10 cellular contexts compared by ENCODE assay signal in genomic region chr7:910441-910861, GRCh38. TPM values are rescaled to one million over a fixed set of nuclear protein-coding genes. Genes with fewer than 3 reads are reported as not detected.
DNase-seq lines count a peak whose midpoint lies in the region; ATAC-seq, FAIRE-seq and TF ChIP-seq lines count a peak whose summit lies in the region.
"Had no signal": no experiment of that assay in that cellular context is flagged by ENCODE, and none has a peak within 500 bp of the region (broad histone marks: within the 10 kb centered on the region; RNA-seq: fewer than 3 reads in every experiment).

No MANE protein-coding gene starts in this region.

- H3K9me3 Mint-ChIP-seq in activated CD4-positive, alpha-beta T cell treated with anti-CD3 and anti-CD28 coated beads, Interleukin-2, amount 10 ng/mL, durations not matched to agents 24 days and 14 days, result no peaks in the 10 kb centered on the region
- no peaks in the 10 kb centered on the region for H3K9me3 Mint-ChIP-seq in activated CD4-positive, alpha-beta T cell treated with anti-CD3 and anti-CD28 coated beads, Interleukin-2, amount 10 ng/mL, durations not matched to agents 7 days and 5 days
- H3K9me3 Mint-ChIP-seq in T-cell (no peaks in the 10 kb centered on the region), HFFc6 (no peaks in the 10 kb centered on the region)

- no peak for TF ChIP-seq RAD21 in H1 (IDR thresholded peaks at IDR 0.05 in 1 of 2, conservative IDR thresholded peaks at IDR 0.05 in 1 of 2; ENCODE audit: low read depth in 2 of 2, low read length in 2 of 2)

- H3K36me3 Mint-ChIP-seq in activated CD4-positive, alpha-beta T cell treated with anti-CD3 and anti-CD28 coated beads, Interleukin-2, amount 10 ng/mL, durations not matched to agents 24 days and 14 days (ENCODE audit: low read depth), result peaks cover 2% of the 10 kb centered on the region
- H3K36me3 Mint-ChIP-seq in activated CD4-positive, alpha-beta T cell treated with anti-CD3 and anti-CD28 coated beads, Interleukin-2, amount 10 ng/mL, durations not matched to agents 7 days and 5 days (ENCODE audit: low read depth), result no peaks in the 10 kb centered on the region
- H3K36me3 Mint-ChIP-seq in T-cell (no peaks in the 10 kb centered on the region), HFFc6 (ENCODE audit: low read depth) (no peaks in the 10 kb centered on the region)

- no peak overlapping the region for H2BK120ac ChIP-seq in H1 (replicated peaks; ENCODE audit: low read depth, low read length)

- no peak for DNase-seq in activated CD4-positive, alpha-beta T cell treated with anti-CD3 and anti-CD28 coated beads, Interleukin-2, amount 10 ng/mL, durations not matched to agents 24 days and 14 days
- DNase-seq in activated CD4-positive, alpha-beta T cell treated with anti-CD3 and anti-CD28 coated beads, Interleukin-2, amount 10 ng/mL, durations not matched to agents 7 days and 5 days, result no peak
- no peak for DNase-seq in T-cell
- no peak for DNase-seq in H1 (ENCODE audit: low read depth in 1 of 2, low spot score in 2 of 2)
- DNase-seq in substantia nigra (lab: John Stamatoyannopoulos, UW), result peak in 1 of 49 donors; percentile 47
- no peak for DNase-seq in DMS 273 (lab: John Stamatoyannopoulos, UW; ENCODE audit: unreplicated experiment)
- no peak for DNase-seq in NCI-H2227 (lab: John Stamatoyannopoulos, UW; ENCODE audit: unreplicated experiment)
- no peak for DNase-seq in HFFc6
- DNase-seq: effector CD8-positive, alpha-beta T cell had no signal

- H3K27me3 ChIP-seq in H1 (replicated peaks in 1 of 4; ENCODE audit: control insufficient read depth in 3 of 4, extremely low read depth in 1 of 4, insufficient read depth in 3 of 4, low read length in 3 of 4), result peaks cover 0 to 8% (median 7%) of the 10 kb centered on the region in 4 experiments; a peak in 4 of 7 replicates

- no peaks in the 10 kb centered on the region for H3K9me3 ChIP-seq in H1 (ENCODE audit: insufficient read depth in 2 of 2, low read depth in 1 of 2, low read length in 1 of 2)

- peak overlapping the region; percentile 29; the same call in 1 of the 2 replicates for H2BK12ac ChIP-seq in H1 (ENCODE audit: low read depth, low read length)

- peak overlapping the region; percentile 15 for H3K27ac Mint-ChIP-seq in activated CD4-positive, alpha-beta T cell treated with anti-CD3 and anti-CD28 coated beads, Interleukin-2, amount 10 ng/mL, durations not matched to agents 24 days and 14 days
- H3K27ac Mint-ChIP-seq in activated CD4-positive, alpha-beta T cell treated with anti-CD3 and anti-CD28 coated beads, Interleukin-2, amount 10 ng/mL, durations not matched to agents 7 days and 5 days, result no peak overlapping the region
- H3K27ac Mint-ChIP-seq in T-cell (peak overlapping the region in 1 of 2 donors; percentile 67), HFFc6 (no peak overlapping the region)

- H3K4me1 Mint-ChIP-seq in activated CD4-positive, alpha-beta T cell treated with anti-CD3 and anti-CD28 coated beads, Interleukin-2, amount 10 ng/mL, durations not matched to agents 24 days and 14 days, result peaks cover 7% of the 10 kb centered on the region
- H3K4me1 Mint-ChIP-seq in activated CD4-positive, alpha-beta T cell treated with anti-CD3 and anti-CD28 coated beads, Interleukin-2, amount 10 ng/mL, durations not matched to agents 7 days and 5 days, result peaks cover 12% of the 10 kb centered on the region
- H3K4me1 Mint-ChIP-seq in T-cell (peaks cover 8 to 14% (median 12%) of the 10 kb centered on the region in 3 donors), HFFc6 (ENCODE audit: low read depth) (no peaks in the 10 kb centered on the region)

- H3K4me2 ChIP-seq in H1 (ENCODE audit: insufficient read depth in 1 of 2, low read depth in 2 of 2, low read length in 2 of 2), result no peak overlapping the region

- TF ChIP-seq POLR2A in H1 (IDR thresholded peaks at IDR 0.05; ENCODE audit: control extremely low read depth in 1 of 2, low read depth in 2 of 2, low read length in 2 of 2), result no peak

- 84% methylated on average over 11 of the region's 11 CpGs; no CpG with 5 or more reads in 1 of the 2 experiments for WGBS in H1 (ENCODE audit: extremely low coverage in 1 of 2, insufficient coverage in 1 of 2, insufficient read length in 1 of 2, insufficient replicate concordance in 2 of 2, low coverage in 1 of 2, low lambda C conversion rate in 2 of 2, missing lambda C conversion rate in 1 of 2), 2 experiments

- H3K36me3 ChIP-seq in H1 (ENCODE audit: control insufficient read depth in 2 of 4, insufficient read depth in 4 of 4, low read length in 3 of 4), result no peaks in the 10 kb centered on the region

- H3K4ac ChIP-seq in H1 (replicated peaks; ENCODE audit: insufficient read length, low read depth, low read length), result no peak overlapping the region

- no peak overlapping the region for H2AK5ac ChIP-seq in H1 (ENCODE audit: low read depth, low read length)

- H3K79me2 ChIP-seq in H1 (ENCODE audit: control insufficient read depth in 1 of 2, insufficient read depth in 2 of 2, low read length in 2 of 2), result no peaks in the 10 kb centered on the region

- intact Hi-C loops in activated CD4-positive, alpha-beta T cell treated with anti-CD3 and anti-CD28 coated beads, Interleukin-2, amount 10 ng/mL, durations not matched to agents 24 days and 14 days (cut with micrococcal nuclease), result no loop called here

- no peak overlapping the region for H3K14ac ChIP-seq in H1 (ENCODE audit: insufficient read length)

- H3K9ac ChIP-seq in H1 (replicated peaks in 1 of 4; ENCODE audit: extremely low read depth in 1 of 4, low read depth in 3 of 4, low read length in 3 of 4), result 0 out of 7 replicates have a peak overlapping the region, but pooled peaks of 1 of the 4 experiments have one; percentile 11

- TF ChIP-seq CTCF in H1 (IDR thresholded peaks at IDR 0.05; ENCODE audit: control extremely low read depth in 1 of 3, insufficient read depth in 1 of 3, low read depth in 1 of 3, low read length in 3 of 3), result no peak
- no peak for TF ChIP-seq CTCF in HFFc6 (IDR thresholded peaks at IDR 0.05)

- TF ChIP-seq EP300 in H1 (IDR thresholded peaks at IDR 0.05; ENCODE audit: borderline replicate concordance in 1 of 2, low read depth in 2 of 2, low read length in 2 of 2), result no peak

- POLR2A ChIA-PET in activated CD4-positive, alpha-beta T cell treated with anti-CD3 and anti-CD28 coated beads, Interleukin-2, amount 10 ng/mL, durations not matched to agents 7 days and 5 days (lab: Charles Lee), result interaction anchor here (0.7 kb wide), 1 partner anchor 580 kb away, joined by 7 read pairs; no protein-coding TSS in a partner anchor
- POLR2A ChIA-PET in T-cell (lab: Charles Lee) (interaction anchor here in 1 of 2 donors (0.6 kb wide), 1 partner anchor 13 kb away, joined by 3 read pairs; no protein-coding TSS in a partner anchor), H1 (lab: Charles Lee; ENCODE audit: partially characterized antibody) (interaction anchor here (1.2 kb wide), 1 partner anchor 34 kb away, joined by 3 read pairs; no protein-coding TSS in a partner anchor)

- H4K20me1 ChIP-seq in H1 (replicated peaks in 1 of 2; ENCODE audit: control insufficient read depth in 1 of 2, insufficient read depth in 2 of 2, low read length in 2 of 2), result peaks cover 0 to 3% of the 10 kb centered on the region in 2 experiments

- ATAC-seq in T-cell (replicated peaks in 1 of 4), result peak in 1 of 4 experiments; percentile 12

- H3K56ac ChIP-seq in H1 (replicated peaks; ENCODE audit: insufficient read length, low read depth, low read length), result no peak overlapping the region

- H3K27ac ChIP-seq in H1 (ENCODE audit: low read depth, low read length), result no peak overlapping the region
- peak overlapping the region; percentile 98 for H3K27ac ChIP-seq in substantia nigra (ENCODE audit: low read depth, low read length, poor library complexity, severe bottlenecking)

- H4K91ac ChIP-seq in H1 (replicated peaks; ENCODE audit: insufficient read length, low read length), result no peak overlapping the region

- no peak overlapping the region for H2BK15ac ChIP-seq in H1 (ENCODE audit: low read length)

- H3K4me3 Mint-ChIP-seq in activated CD4-positive, alpha-beta T cell treated with anti-CD3 and anti-CD28 coated beads, Interleukin-2, amount 10 ng/mL, durations not matched to agents 24 days and 14 days, result no peak overlapping the region
- H3K4me3 Mint-ChIP-seq in activated CD4-positive, alpha-beta T cell treated with anti-CD3 and anti-CD28 coated beads, Interleukin-2, amount 10 ng/mL, durations not matched to agents 7 days and 5 days, result no peak overlapping the region
- peak overlapping the region; percentile 60 to 66 (median 61) for H3K4me3 Mint-ChIP-seq in T-cell
- no peak overlapping the region for H3K4me3 Mint-ChIP-seq in HFFc6

- H3K23ac ChIP-seq in H1 (ENCODE audit: insufficient read length), result no peak overlapping the region

- CTCF ChIA-PET in activated CD4-positive, alpha-beta T cell treated with anti-CD3 and anti-CD28 coated beads, Interleukin-2, amount 10 ng/mL, durations not matched to agents 7 days and 5 days (lab: Charles Lee), result interaction anchor here (1.1 to 3.9 kb wide), 4 partner anchors 12 to 83 kb away, joined by 3 to 19 read pairs (median 12); no protein-coding TSS in a partner anchor
- CTCF ChIA-PET in T-cell (lab: Charles Lee) (interaction anchor here (1.4 to 1.6 kb wide), 2 partner anchors 13 to 64 kb away, joined by 4 read pairs; no protein-coding TSS in a partner anchor), H1 (lab: Charles Lee; ENCODE audit: partially characterized antibody) (interaction anchor here (0.7 to 6.3 kb wide), 13 partner anchors 9 to 295 kb away, joined by 3 to 36 read pairs (median 5); partner anchors contain the start of gene CYP2W1)

- no peaks in the 10 kb centered on the region for H3K27me3 Mint-ChIP-seq in activated CD4-positive, alpha-beta T cell treated with anti-CD3 and anti-CD28 coated beads, Interleukin-2, amount 10 ng/mL, durations not matched to agents 24 days and 14 days
- peaks cover 4% of the 10 kb centered on the region for H3K27me3 Mint-ChIP-seq in activated CD4-positive, alpha-beta T cell treated with anti-CD3 and anti-CD28 coated beads, Interleukin-2, amount 10 ng/mL, durations not matched to agents 7 days and 5 days
- H3K27me3 Mint-ChIP-seq in T-cell (no peaks in the 10 kb centered on the region), HFFc6 (ENCODE audit: insufficient read depth) (no peaks in the 10 kb centered on the region; the same call in 1 of the 2 replicates)

- no peaks in the 10 kb centered on the region for H3K79me1 ChIP-seq in H1 (ENCODE audit: low read depth, low read length)

- H2AFZ ChIP-seq in H1 (ENCODE audit: low read length), result no peak overlapping the region

- no peaks in the 10 kb centered on the region; the same call in 1 of the 2 replicates for H3K23me2 ChIP-seq in H1 (ENCODE audit: low read depth, low read length)

- H2BK5ac ChIP-seq in H1 (ENCODE audit: low read depth, low read length), result no peak overlapping the region

- no peak overlapping the region for H4K8ac ChIP-seq in H1 (ENCODE audit: extremely low read depth, insufficient read depth, low read length)

- no peak for FAIRE-seq in H1 (lab: Jason Lieb, UNC)
- FAIRE-seq: A204.1 had no signal

- H3K4me1 ChIP-seq in H1 (replicated peaks in 1 of 4; ENCODE audit: control insufficient read depth in 3 of 4, insufficient read depth in 4 of 4, low read length in 3 of 4), result peaks cover 0 to 12% (median 2%) of the 10 kb centered on the region in 4 experiments; a peak in 3 of 7 replicates

- no peak overlapping the region for H4K5ac ChIP-seq in H1 (ENCODE audit: insufficient read length, low read depth, low read length)

- no peak overlapping the region for H2BK20ac ChIP-seq in H1 (ENCODE audit: low read length)

- H3K4me3 ChIP-seq in H1 (ENCODE audit: extremely low read depth in 1 of 4, insufficient read depth in 2 of 4, low read depth in 3 of 4, low read length in 4 of 4), result no peak overlapping the region

- no peak overlapping the region for H3K18ac ChIP-seq in H1 (ENCODE audit: extremely low read depth, low read length)

RNA-seq across cellular contexts. Expression of gene GET4, which starts 34.1 kb away (rescaled TPM):
- total RNA-seq in activated CD4-positive, alpha-beta T cell treated with anti-CD3 and anti-CD28 coated beads, Interleukin-2, amount 10 ng/mL, durations not matched to agents 24 days and 14 days, result 35.8 and 41.0 TPM in 2 replicates
- total RNA-seq in activated CD4-positive, alpha-beta T cell treated with anti-CD3 and anti-CD28 coated beads, Interleukin-2, amount 10 ng/mL, durations not matched to agents 7 days and 5 days, result 10 to 100 TPM; 32.1 to 36.3 TPM
- 10 to 100 TPM; 52.2 to 76.4 (median 54.7) TPM for total RNA-seq in T-cell
- 52.1 and 56.7 TPM in 2 replicates for total RNA-seq in H1 (2021; fragmentation: NEBNext Ultra II Directional; extraction: Animal tissue kit (Norgen Biotek cat#: 25700))
- polyA plus RNA-seq in H1 (2011; rRNA removed), result 74.1 and 95.0 TPM in 2 replicates
- 73.5 TPM for polyA plus RNA-seq in H1 (2011; cell fraction: cytosol; rRNA removed)
- 137 TPM for polyA plus RNA-seq in H1 (2011; cell fraction: nucleus; rRNA removed)
- 42.9 to 72.1 TPM (median 69.9 TPM) in 4 replicates for polyA plus RNA-seq in H1 (2012, experiment 1 of 2)
- 52.9 TPM for polyA plus RNA-seq in H1 (2012, experiment 2 of 2)
- polyA plus RNA-seq in H1 (2013, experiment 1 of 2), result 40.9 TPM
- polyA plus RNA-seq in H1 (2013, experiment 2 of 2), result 40.1 TPM
- 17.7 and 19.3 TPM in 2 replicates for polyA minus RNA-seq in H1 (2011; rRNA and poly(A)+ RNA removed)
- polyA minus RNA-seq in H1 (2011; cell fraction: cytosol; rRNA and poly(A)+ RNA removed), result 28.7 TPM
- 22.5 TPM for polyA minus RNA-seq in H1 (2011; cell fraction: nucleus; rRNA and poly(A)+ RNA removed)
- 10 to 100 TPM; 21.3 to 26.3 (median 25.5) TPM for total RNA-seq in HFFc6 (2021; fragmentation: NEBNext Ultra II Directional; extraction: Animal tissue kit (Norgen Biotek cat#: 25700))

RNA-seq across cellular contexts. Expression of gene ADAP1, which starts 44.0 kb away (rescaled TPM):
- total RNA-seq in activated CD4-positive, alpha-beta T cell treated with anti-CD3 and anti-CD28 coated beads, Interleukin-2, amount 10 ng/mL, durations not matched to agents 24 days and 14 days, result 65.9 and 70.2 TPM in 2 replicates
- 10 to 100 TPM; 12.4 to 13.5 TPM for total RNA-seq in activated CD4-positive, alpha-beta T cell treated with anti-CD3 and anti-CD28 coated beads, Interleukin-2, amount 10 ng/mL, durations not matched to agents 7 days and 5 days
- total RNA-seq in T-cell, result 10 to 100 TPM; 10.6 to 26.9 (median 23.5) TPM
- 5.4 and 5.8 TPM in 2 replicates for total RNA-seq in H1 (2021; fragmentation: NEBNext Ultra II Directional; extraction: Animal tissue kit (Norgen Biotek cat#: 25700))
- 6.1 and 8.1 TPM in 2 replicates for polyA plus RNA-seq in H1 (2011; rRNA removed)
- 7.0 TPM for polyA plus RNA-seq in H1 (2011; cell fraction: cytosol; rRNA removed)
- 14.6 TPM for polyA plus RNA-seq in H1 (2011; cell fraction: nucleus; rRNA removed)
- polyA plus RNA-seq in H1 (2012, experiment 1 of 2), result 6.7 to 9.5 TPM (median 9.3 TPM) in 4 replicates
- polyA plus RNA-seq in H1 (2012, experiment 2 of 2), result 10.2 TPM
- 5.6 TPM for polyA plus RNA-seq in H1 (2013, experiment 1 of 2)
- polyA plus RNA-seq in H1 (2013, experiment 2 of 2), result 4.6 TPM
- polyA minus RNA-seq in H1 (2011; rRNA and poly(A)+ RNA removed), result 4.6 and 6.6 TPM in 2 replicates
- 6.6 TPM for polyA minus RNA-seq in H1 (2011; cell fraction: cytosol; rRNA and poly(A)+ RNA removed)
- polyA minus RNA-seq in H1 (2011; cell fraction: nucleus; rRNA and poly(A)+ RNA removed), result 6.3 TPM
- total RNA-seq in HFFc6 (2021; fragmentation: NEBNext Ultra II Directional; extraction: Animal tissue kit (Norgen Biotek cat#: 25700)), result 1 to 10 TPM in 2 of 6 experiments, under 1 TPM in 4; 0.64 to 1.1 (median 0.90) TPM

Comparison
In these comparisons a context has a peak if more than half of its experiments do, and no peak if none do; other contexts are left out.
1. H3K4me3 Mint-ChIP-seq: peak in T-cell (3 of 3); none in activated CD4-positive, alpha-beta T cell treated with anti-CD3 and anti-CD28 coated beads, Interleukin-2, amount 10 ng/mL, durations not matched to agents 24 days and 14 days (single experiment), activated CD4-positive, alpha-beta T cell treated with anti-CD3 and anti-CD28 coated beads, Interleukin-2, amount 10 ng/mL, durations not matched to agents 7 days and 5 days (single experiment) and HFFc6 (single experiment).